ENCODE assay signal across 18 cellular contexts in the genomic region with DNA sequence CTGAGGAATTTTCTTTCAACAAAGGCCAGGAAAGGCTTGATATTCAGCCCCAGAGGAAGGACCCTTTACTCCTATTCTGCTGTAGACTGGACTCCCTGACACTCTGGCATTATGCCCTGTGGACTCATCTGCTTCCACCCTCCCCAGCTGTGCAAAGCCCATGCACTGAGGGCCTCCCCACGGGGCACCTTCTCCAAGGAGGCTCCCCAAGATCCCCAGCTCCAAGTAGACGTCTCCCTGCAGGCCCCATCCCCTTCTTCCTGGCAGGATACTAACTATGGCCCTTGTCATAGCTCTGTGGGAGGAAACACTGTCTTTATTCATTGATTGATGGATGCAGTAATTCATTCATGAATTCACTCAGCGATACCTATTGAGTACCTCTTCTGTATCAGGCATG. TPM values are rescaled to one million over a fixed set of nuclear protein-coding genes. Genes with fewer than 3 reads are reported as not detected.
DNase-seq lines count a peak whose midpoint lies in the region; ATAC-seq and TF ChIP-seq lines count a peak whose summit lies in the region.
"Had no signal": no experiment of that assay in that cellular context is flagged by ENCODE, and none has a peak within 500 bp of the region (broad histone marks: within the 10 kb centered on the region; RNA-seq: fewer than 3 reads in every experiment).

No MANE protein-coding gene starts in this region.

- ATAC-seq in CD8-positive, alpha-beta T cell: no peak
- ATAC-seq in effector memory CD8-positive, alpha-beta T cell (replicated peaks): no peak

- CTCF ChIA-PET in CD8-positive, alpha-beta T cell (lab: Charles Lee): no interaction called here
- CTCF ChIA-PET in HEK293 (lab: Yijun Ruan, JAX): interaction anchor here (0.8 to 1.9 kb wide), 4 partner anchors 24 to 433 kb away, joined by 3 to 5 read pairs (median 3); no protein-coding TSS in a partner anchor

- no peaks in the 10 kb centered on the region for H3K27me3 Mint-ChIP-seq in CD8-positive, alpha-beta T cell (ENCODE audit: low read depth)
- peaks cover 0 to 4% of the 10 kb centered on the region in 2 donors for H3K27me3 Mint-ChIP-seq in effector memory CD8-positive, alpha-beta T cell

- no peak for TF ChIP-seq CTCF in CD8-positive, alpha-beta T cell (IDR thresholded peaks at IDR 0.05)
- no peak for TF ChIP-seq CTCF in HEK293 (tag by site-specific recombination; IDR thresholded peaks at IDR 0.05)
- TF ChIP-seq CTCF in spleen (IDR thresholded peaks at IDR 0.05 in 8 of 11, conservative IDR thresholded peaks at IDR 0.05 in 3 of 11): no peak

- H3K4me1 Mint-ChIP-seq in CD8-positive, alpha-beta T cell (ENCODE audit: low read depth): peaks cover 18% of the 10 kb centered on the region
- peaks cover 11 to 13% of the 10 kb centered on the region in 2 donors for H3K4me1 Mint-ChIP-seq in effector memory CD8-positive, alpha-beta T cell (ENCODE audit: low read depth in 2 of 2)

- no peak for TF ChIP-seq POLR2A in spleen (IDR thresholded peaks at IDR 0.05)

- POLR2A ChIA-PET in CD8-positive, alpha-beta T cell (lab: Charles Lee): no interaction called here
- POLR2A ChIA-PET in HEK293 (lab: Yijun Ruan, JAX): no interaction called here

- no peaks in the 10 kb centered on the region for H3K9me3 ChIP-seq in CD8-positive, alpha-beta T cell (ENCODE audit: low read length)
- H3K9me3 ChIP-seq in HEK293 (ENCODE audit: control insufficient read depth, insufficient read depth, low read depth, low read length) (no peaks in the 10 kb centered on the region), spleen (no peaks in the 10 kb centered on the region)
- H3K9me3 ChIP-seq: HAP-1 had no signal

- H3K27ac Mint-ChIP-seq in CD8-positive, alpha-beta T cell: peak overlapping the region; percentile 8
- peak overlapping the region; percentile 9 to 22 for H3K27ac Mint-ChIP-seq in effector memory CD8-positive, alpha-beta T cell

- no peak overlapping the region for H3K4me3 Mint-ChIP-seq in CD8-positive, alpha-beta T cell
- no peak overlapping the region for H3K4me3 Mint-ChIP-seq in effector memory CD8-positive, alpha-beta T cell

- H3K27me3 ChIP-seq in CD8-positive, alpha-beta T cell (ENCODE audit: insufficient read depth, low read length): no peaks in the 10 kb centered on the region
- H3K27me3 ChIP-seq in spleen (replicated peaks in 1 of 7): peaks cover 0 to under 1% (median 0%) of the 10 kb centered on the region in 7 donors
- H3K27me3 ChIP-seq: SJCRH30 had no signal

- H3K9me3 Mint-ChIP-seq in CD8-positive, alpha-beta T cell: no peaks in the 10 kb centered on the region
- H3K9me3 Mint-ChIP-seq in effector memory CD8-positive, alpha-beta T cell: peaks cover 0 to 2% of the 10 kb centered on the region in 2 donors

- no peaks in the 10 kb centered on the region for H3K4me1 ChIP-seq in CD8-positive, alpha-beta T cell (ENCODE audit: insufficient read depth, low read length)
- H3K4me1 ChIP-seq in HEK293 (ENCODE audit: control insufficient read depth, insufficient read depth, low read length) (no peaks in the 10 kb centered on the region), spleen (peaks cover 0 to 30% (median 4%) of the 10 kb centered on the region in 6 donors)
- H3K4me1 ChIP-seq: HAP-1 had no signal

- no peaks in the 10 kb centered on the region for H3K36me3 Mint-ChIP-seq in CD8-positive, alpha-beta T cell
- no peaks in the 10 kb centered on the region for H3K36me3 Mint-ChIP-seq in effector memory CD8-positive, alpha-beta T cell (ENCODE audit: insufficient read depth)

- intact Hi-C loops in CD8-positive, alpha-beta T cell (cut with DNase I, micrococcal nuclease): no loop called here
- intact Hi-C loops in spleen (cut with DNase I; ENCODE audit: low total_unique reads): no loop called here

- no peak overlapping the region for H3K4me3 ChIP-seq in CD8-positive, alpha-beta T cell (ENCODE audit: low read depth, low read length)
- no peak overlapping the region for H3K4me3 ChIP-seq in HEK293 (ENCODE audit: low read depth, low read length)
- H3K4me3 ChIP-seq in spleen: no peak overlapping the region
- H3K4me3 ChIP-seq: HAP-1, SJCRH30 had no signal

- no peak overlapping the region for H3K27ac ChIP-seq in CD8-positive, alpha-beta T cell (ENCODE audit: low read depth, low read length)
- no peak overlapping the region for H3K27ac ChIP-seq in HEK293 (ENCODE audit: extremely low read depth, low read depth, low read length)
- no peak overlapping the region for H3K27ac ChIP-seq in spleen
- H3K27ac ChIP-seq: C4-2B, SJCRH30 had no signal

- WGBS in spleen, 5 donors: 55 to 76% (median 75%) methylated on average over 3 of the region's 3 CpGs

- H3K36me3 ChIP-seq in CD8-positive, alpha-beta T cell (ENCODE audit: insufficient read depth, low read length): no peaks in the 10 kb centered on the region
- no peaks in the 10 kb centered on the region for H3K36me3 ChIP-seq in HEK293 (ENCODE audit: control insufficient read depth in 2 of 2, insufficient read depth in 1 of 2, low read length in 2 of 2)
- H3K36me3 ChIP-seq in spleen: no peaks in the 10 kb centered on the region
- H3K36me3 ChIP-seq: HAP-1, SJCRH30 had no signal

- DNase-seq in CD8-positive, alpha-beta T cell: no peak
- no peak for DNase-seq in effector memory CD8-positive, alpha-beta T cell
- peak; percentile 28 for DNase-seq in spleen
- DNase-seq in kidney tubule cell (ENCODE audit: low spot score): no peak
- no peak for DNase-seq in GM19238 (ENCODE audit: insufficient read length, low spot score)
- no peak for DNase-seq in midbrain (lab: John Stamatoyannopoulos, UW)
- DNase-seq: AML-193, DMS79 treated with DMSO at 0.1 percent for 48 hours, IMR-90, NCI-H1417 treated with DMSO at 0.1 percent for 48 hours, NCI-H187 treated with DMSO at 0.1 percent for 48 hours, NCI-H2227 treated with DMSO at 0.1 percent for 48 hours, NCI-H510A treated with DMSO at 0.1 percent for 48 hours, NCI-H82, SJCRH30 had no signal

TF ChIP-seq in HEK293, 187 proteins besides CTCF, POLR2A, EP300 and RAD21:
- peak; percentile 57; the same call in 1 of the 2 replicates for TF ChIP-seq ZIC2 (tag by site-specific recombination; IDR thresholded peaks at IDR 0.05)
- TF ChIP-seq EGR2 (tag by site-specific recombination; IDR thresholded peaks at IDR 0.05; ENCODE audit: low read depth): no peak

RNA-seq across cellular contexts. Expression of gene APOL6, which starts 15.3 kb away (rescaled TPM):
- 10 to 100 TPM; 48.4 to 49.7 TPM for total RNA-seq in CD8-positive, alpha-beta T cell
- 10 to 100 TPM; 33.5 to 48.1 (median 39.9) TPM for total RNA-seq in spleen
- polyA plus RNA-seq in spleen: 1 to 10 TPM; 4.4 to 7.3 (median 4.4) TPM

RNA-seq across cellular contexts. Expression of gene MB, which starts 15.8 kb away (rescaled TPM):
- total RNA-seq in CD8-positive, alpha-beta T cell: not detected
- total RNA-seq in spleen: under 1 TPM in 1 of 7 donors, not detected in 6; 0.64 TPM
- 1 to 10 TPM in 2 of 3 donors, under 1 TPM in 1; 0.93 to 5.0 (median 1.2) TPM for polyA plus RNA-seq in spleen
- total RNA-seq: IMR-90 had no signal
- polyA plus RNA-seq: IMR-90 had no signal
